ENCODE assay signal across 8 cellular contexts in genomic region chrX:135421537-135421931, GRCh38. TPM values are rescaled to one million over a fixed set of nuclear protein-coding genes. Genes with fewer than 3 reads are reported as not detected.
DNase-seq lines count a peak whose midpoint lies in the region; ATAC-seq and TF ChIP-seq lines count a peak whose summit lies in the region.

No MANE protein-coding gene starts in this region.

- H3K27ac ChIP-seq in heart right ventricle (peak overlapping the region in 5 of 10 donors; percentile 23 to 35 (median 28)), psoas muscle (no peak overlapping the region), upper lobe of right lung (no peak overlapping the region)

- H3K4me3 ChIP-seq in heart right ventricle (peak overlapping the region in 9 of 10 donors; percentile 46 to 59 (median 53)), psoas muscle (peak overlapping the region; percentile 64), upper lobe of right lung (peak overlapping the region; percentile 47)

- POLR2A ChIA-PET in HEK293T (lab: Yijun Ruan, JAX) = interaction anchor here (1.2 kb wide), 1 partner anchor 13 kb away, joined by 4 read pairs; no protein-coding TSS in a partner anchor

- H3K9me3 ChIP-seq in ES-I3 (ENCODE audit: control insufficient read depth, insufficient read depth, low read length) (no peaks in the 10 kb centered on the region), heart right ventricle (no peaks in the 10 kb centered on the region), psoas muscle (no peaks in the 10 kb centered on the region), upper lobe of right lung (no peaks in the 10 kb centered on the region)

- CTCF ChIA-PET in HEK293T (lab: Yijun Ruan, JAX) = interaction anchor here (0.6 kb wide), 1 partner anchor 733 kb away, joined by 3 read pairs; no protein-coding TSS in a partner anchor

- TF ChIP-seq CTCF in heart right ventricle (IDR thresholded peaks at IDR 0.05) (no peak), psoas muscle (IDR thresholded peaks at IDR 0.05) (no peak), upper lobe of right lung (IDR thresholded peaks at IDR 0.05) (no peak)

- 0 to 1% methylated on average over 21 to 28 of the region's 29 CpGs for WGBS in heart right ventricle, 2 donors
- 0 to 28% (median 1%) methylated on average over 7 to 23 of the region's 29 CpGs for WGBS in psoas muscle, 3 donors

- H3K27me3 ChIP-seq in heart right ventricle (peaks cover 0 to 16% (median 0%) of the 10 kb centered on the region in 7 donors), psoas muscle (ENCODE audit: insufficient read depth in 3 of 3, low read length in 2 of 3) (peaks cover 0 to 10% (median 0%) of the 10 kb centered on the region in 3 donors), upper lobe of right lung (no peaks in the 10 kb centered on the region)

- peak; percentile 94 to 98 (median 98) for ATAC-seq in heart right ventricle
- ATAC-seq in psoas muscle = peak; percentile 84 to 97 (median 95)
- peak; percentile 97 for ATAC-seq in upper lobe of right lung

- intact Hi-C loops in heart right ventricle (cut with DNase I) = no loop called here
- intact Hi-C loops in psoas muscle (cut with DNase I) = no loop called here
- intact Hi-C loops in upper lobe of right lung (cut with DNase I) = no loop called here

- DNase-seq in HEK293T (ENCODE audit: extremely low spot score) (peak; percentile 95), MV-4-11 (lab: John Stamatoyannopoulos, UW) (peak; percentile 67), SW 1271 (lab: John Stamatoyannopoulos, UW) (peak; percentile 39 to 62), heart right ventricle (peak; percentile 89), psoas muscle (peak; percentile 86 to 89), upper lobe of right lung (peak; percentile 93)
- peak; percentile 62 for DNase-seq in activated naive CD8-positive, alpha-beta T cell treated with anti-CD3 and anti-CD28 coated beads, Interleukin-2, amount 50 U/mL, for 16 hours (ENCODE audit: low read depth, low spot score)

- H3K4me1 ChIP-seq in ES-I3 (ENCODE audit: insufficient read depth, low read length) = peaks cover 15% of the 10 kb centered on the region; the same call in 1 of the 2 replicates
- peaks cover 0 to 5% (median 0%) of the 10 kb centered on the region in 9 donors for H3K4me1 ChIP-seq in heart right ventricle
- no peaks in the 10 kb centered on the region for H3K4me1 ChIP-seq in psoas muscle
- no peaks in the 10 kb centered on the region for H3K4me1 ChIP-seq in upper lobe of right lung

- peak overlapping the region; percentile 32; the same call in 1 of the 2 replicates for H3K9ac ChIP-seq in ES-I3 (ENCODE audit: low read depth, low read length)

- H3K36me3 ChIP-seq in ES-I3 (ENCODE audit: insufficient read depth, low read length) = no peaks in the 10 kb centered on the region; the same call in 1 of the 2 replicates
- H3K36me3 ChIP-seq in heart right ventricle = no peaks in the 10 kb centered on the region
- no peaks in the 10 kb centered on the region for H3K36me3 ChIP-seq in psoas muscle (ENCODE audit: insufficient read depth in 1 of 2, low read depth in 1 of 2)
- no peaks in the 10 kb centered on the region for H3K36me3 ChIP-seq in upper lobe of right lung

TF ChIP-seq in HEK293T, 16 proteins besides CTCF, POLR2A, EP300 and RAD21:
- peak; percentile 59 for TF ChIP-seq L3MBTL2 (conservative IDR thresholded peaks at IDR 0.05)
- no peak for TF ChIP-seq ZNF384 (IDR thresholded peaks at IDR 0.05)
- TF ChIP-seq SP1 (IDR thresholded peaks at IDR 0.05) = peak; percentile 75

RNA-seq across cellular contexts. Expression of gene SMIM10L2A, which starts 0.2 kb away (rescaled TPM):
- total RNA-seq in heart right ventricle = 1 to 10 TPM in 7 of 10 donors, under 1 TPM in 3; 0.58 to 2.5 (median 1.6) TPM
- 1 to 10 TPM in 1 of 2 donors, under 1 TPM in 1; 0.38 to 1.1 TPM for polyA plus RNA-seq in heart right ventricle
- under 1 TPM; 0.08 to 0.58 (median 0.17) TPM for total RNA-seq in psoas muscle
- under 1 TPM; 0.08 to 0.17 (median 0.12) TPM for polyA plus RNA-seq in psoas muscle
- total RNA-seq in upper lobe of right lung = 2.0 TPM
